ENCODE assay signal across 19 cellular contexts in genomic region chr2:6637329-6637728, GRCh38.
"Had no signal": no experiment of that assay in that cellular context is flagged by ENCODE, and none has a peak within 500 bp of the region (broad histone marks: within the 10 kb centered on the region; RNA-seq: fewer than 3 reads in every experiment).

No MANE protein-coding gene starts in this region.

- H3K27ac Mint-ChIP-seq: naive B cell; nephron progenitor cell; stimulated activated memory B cell treated with anti-CD40 and anti-IgM and Interleukin-4, amounts not matched to agents 10 μg/mL and 1 μg/mL and 100 μg/mL, for 72 hours; stimulated activated naive CD8-positive, alpha-beta T cell treated with anti-CD3 and anti-CD28 coated beads, Interleukin-15, Interleukin-2, amounts not matched to agents 100 ng/mL and 50 ng/mL, for 24 hours had no signal

- H3K27me3 ChIP-seq: esophagus muscularis mucosa, gastrocnemius medialis, neutrophil, right lobe of liver, tibial artery, upper lobe of left lung, uterus had no signal

- H3K9me3 Mint-ChIP-seq: nephron progenitor cell; stimulated activated memory B cell treated with anti-CD40 and anti-IgM and Interleukin-4, amounts not matched to agents 10 μg/mL and 1 μg/mL and 100 μg/mL, for 72 hours; stimulated activated naive CD8-positive, alpha-beta T cell treated with anti-CD3 and anti-CD28 coated beads, Interleukin-15, Interleukin-2, amounts not matched to agents 100 ng/mL and 50 ng/mL, for 24 hours had no signal

- H3K4me3 Mint-ChIP-seq: naive B cell; nephron progenitor cell; stimulated activated memory B cell treated with anti-CD40 and anti-IgM and Interleukin-4, amounts not matched to agents 10 μg/mL and 1 μg/mL and 100 μg/mL, for 72 hours; stimulated activated naive CD8-positive, alpha-beta T cell treated with anti-CD3 and anti-CD28 coated beads, Interleukin-15, Interleukin-2, amounts not matched to agents 100 ng/mL and 50 ng/mL, for 24 hours had no signal

- H3K36me3 ChIP-seq: esophagus muscularis mucosa, gastrocnemius medialis, heart right ventricle, neutrophil, right lobe of liver, tibial artery, upper lobe of left lung, uterus had no signal

- H3K27ac ChIP-seq: esophagus muscularis mucosa, gastrocnemius medialis, heart right ventricle, neutrophil, psoas muscle, right lobe of liver, tibial artery, upper lobe of left lung, uterus had no signal

- H3K36me3 Mint-ChIP-seq: stimulated activated memory B cell treated with anti-CD40 and anti-IgM and Interleukin-4, amounts not matched to agents 10 μg/mL and 1 μg/mL and 100 μg/mL, for 72 hours had no signal

- H3K4me3 ChIP-seq: esophagus muscularis mucosa, gastrocnemius medialis, heart right ventricle, psoas muscle, right lobe of liver, tibial artery, upper lobe of left lung, uterus had no signal

- DNase-seq: effector memory CD4-positive, alpha-beta T cell; gastrocnemius medialis; heart right ventricle; hypothalamus; kidney glomerular epithelial cell; mesendoderm; naive B cell; nephron progenitor cell; psoas muscle; retina; right lobe of liver; stimulated activated CD4-positive, alpha-beta T cell treated with anti-CD3 and anti-CD28 coated beads, Interleukin-4, amount 100 ng/mL, for 24 hours; tibial artery; upper lobe of left lung; uterus had no signal

- H3K4me1 ChIP-seq: esophagus muscularis mucosa, gastrocnemius medialis, heart right ventricle, psoas muscle, right lobe of liver, tibial artery, upper lobe of left lung, uterus had no signal

- ATAC-seq: gastrocnemius medialis; heart right ventricle; psoas muscle; right lobe of liver; stimulated activated memory B cell treated with anti-CD40 and anti-IgM and Interleukin-4, amounts not matched to agents 10 μg/mL and 1 μg/mL and 100 μg/mL, for 72 hours had no signal

- H3K27me3 Mint-ChIP-seq: stimulated activated memory B cell treated with anti-CD40 and anti-IgM and Interleukin-4, amounts not matched to agents 10 μg/mL and 1 μg/mL and 100 μg/mL, for 72 hours had no signal

- H3K4me1 Mint-ChIP-seq: stimulated activated memory B cell treated with anti-CD40 and anti-IgM and Interleukin-4, amounts not matched to agents 10 μg/mL and 1 μg/mL and 100 μg/mL, for 72 hours had no signal

- H3K9me3 ChIP-seq: esophagus muscularis mucosa, gastrocnemius medialis, heart right ventricle, neutrophil, psoas muscle, right lobe of liver, tibial artery, upper lobe of left lung, uterus had no signal
